ENCODE assay signal across 8 cellular contexts in genomic region chr5:32173394-32174010, GRCh38. TPM values are rescaled to one million over a fixed set of nuclear protein-coding genes. Genes with fewer than 3 reads are reported as not detected.
A peak's percentile ranks its signal among the peaks of the same experiment; 100 is the strongest.
DNase-seq lines count a peak whose midpoint lies in the region; ATAC-seq and TF ChIP-seq lines count a peak whose summit lies in the region.

No MANE protein-coding gene starts in this region.

- H4K20me1 ChIP-seq in neural cell (ENCODE audit: insufficient read depth), result no peaks in the 10 kb centered on the region

- peak; percentile 11 for ATAC-seq in GM21367 (IDR thresholded peaks at IDR 0.05; ENCODE audit: unreplicated experiment)

- H3K27ac ChIP-seq in HL-60 (replicated peaks) (peak overlapping the region; percentile 97), neural cell (ENCODE audit: low read length) (peak overlapping the region; percentile 100)

- DNase-seq in COLO668 (lab: John Stamatoyannopoulos, UW; ENCODE audit: unreplicated experiment), result peak; percentile 94
- peak in 1 of 2 experiments; percentile 66 for DNase-seq in HL-60 (ENCODE audit: low read depth in 1 of 2, low spot score in 1 of 2)
- DNase-seq in NOMO-1 treated with DMSO at 0.1 percent for 48 hours (lab: John Stamatoyannopoulos, UW; ENCODE audit: unreplicated experiment), result peak; percentile 75
- peak; percentile 81 for DNase-seq in activated effector memory CD4-positive, alpha-beta T cell treated with anti-CD3 and anti-CD28 coated beads, Interleukin-2, amount 50 U/mL, for 16 hours
- peak; percentile 72 for DNase-seq in fibroblast of villous mesenchyme (ENCODE audit: low read depth)
- DNase-seq in type B pancreatic cell (ENCODE audit: extremely low spot score, unreplicated experiment), result peak; percentile 74

- H3K79me2 ChIP-seq in neural cell (replicated peaks; ENCODE audit: insufficient read depth, low read length), result peaks cover 49% of the 10 kb centered on the region

- no peak for TF ChIP-seq EP300 in neural cell (conservative IDR thresholded peaks at IDR 0.05; ENCODE audit: poor library complexity, severe bottlenecking)

- peak overlapping the region; percentile 99 for H3K27ac Mint-ChIP-seq in type B pancreatic cell

- no peaks in the 10 kb centered on the region for H3K36me3 ChIP-seq in neural cell (ENCODE audit: insufficient read depth, low read length)

- H3K9me3 Mint-ChIP-seq in type B pancreatic cell, result no peaks in the 10 kb centered on the region

- no peak for TF ChIP-seq CTCF in HL-60 (IDR thresholded peaks at IDR 0.05; ENCODE audit: insufficient read depth, low read length)
- TF ChIP-seq CTCF in fibroblast of villous mesenchyme (IDR thresholded peaks at IDR 0.05; ENCODE audit: insufficient read depth, low read depth, low read length), result no peak
- TF ChIP-seq CTCF in neural cell (IDR thresholded peaks at IDR 0.05; ENCODE audit: poor library complexity, severe bottlenecking), result no peak
- TF ChIP-seq CTCF in type B pancreatic cell (conservative IDR thresholded peaks at IDR 0.05), result no peak

- peaks cover 4% of the 10 kb centered on the region for H3F3A ChIP-seq in neural cell (ENCODE audit: insufficient read depth, low read length, poor library complexity, severe bottlenecking)

- H2AFZ ChIP-seq in neural cell (ENCODE audit: low read depth, low read length), result peak overlapping the region; percentile 95

- H3K27me3 Mint-ChIP-seq in type B pancreatic cell, result no peaks in the 10 kb centered on the region

- H3K4me3 ChIP-seq in HL-60 (replicated peaks; ENCODE audit: insufficient read depth, low read length) (peak overlapping the region; percentile 69), fibroblast of villous mesenchyme (ENCODE audit: low read depth, low read length) (peak overlapping the region; percentile 95), neural cell (ENCODE audit: low read length) (peak overlapping the region; percentile 78)

- H3K4me1 Mint-ChIP-seq in type B pancreatic cell (ENCODE audit: unreplicated experiment), result peaks cover 24% of the 10 kb centered on the region

- no peaks in the 10 kb centered on the region for H3K9me2 ChIP-seq in neural cell (ENCODE audit: insufficient read depth, low read length)

- H3K4me2 ChIP-seq in neural cell (ENCODE audit: low read length), result peak overlapping the region; percentile 87

- no peak for TF ChIP-seq RAD21 in neural cell (conservative IDR thresholded peaks at IDR 0.05)

- H3K4me3 Mint-ChIP-seq in type B pancreatic cell, result peak overlapping the region; percentile 100

- H3K9ac ChIP-seq in neural cell (ENCODE audit: low read length), result peak overlapping the region; percentile 99

- no peaks in the 10 kb centered on the region for H3K27me3 ChIP-seq in HL-60 (ENCODE audit: insufficient read depth, poor library complexity, severe bottlenecking)
- H3K27me3 ChIP-seq in neural cell (ENCODE audit: insufficient read depth, low read depth, low read length), result no peaks in the 10 kb centered on the region

- H3K9me3 ChIP-seq in neural cell (ENCODE audit: low read length), result no peaks in the 10 kb centered on the region

- H3K36me3 Mint-ChIP-seq in type B pancreatic cell, result peaks cover 34% of the 10 kb centered on the region

TF ChIP-seq in neural cell, 6 proteins besides CTCF, POLR2A, EP300 and RAD21:
- TF ChIP-seq TAF1 (IDR thresholded peaks at IDR 0.05; ENCODE audit: low read depth) (no peak), POLR2AphosphoS5 (IDR thresholded peaks at IDR 0.05) (peak; percentile 26)

RNA-seq across cellular contexts. Expression of gene GOLPH3, which starts 0.6 kb away (rescaled TPM):
- 71.8 and 86.4 TPM in 2 replicates for total RNA-seq in fibroblast of villous mesenchyme
- polyA plus RNA-seq in neural cell, result 62.9 and 75.8 TPM in 2 replicates
- 91.9 and 100 TPM in 2 replicates for polyA minus RNA-seq in neural cell
- total RNA-seq in type B pancreatic cell (ENCODE audit: low replicate concordance), result 72.9 and 102 TPM in 2 replicates
